19 cellular contexts compared by ENCODE assay signal in the genomic region with DNA sequence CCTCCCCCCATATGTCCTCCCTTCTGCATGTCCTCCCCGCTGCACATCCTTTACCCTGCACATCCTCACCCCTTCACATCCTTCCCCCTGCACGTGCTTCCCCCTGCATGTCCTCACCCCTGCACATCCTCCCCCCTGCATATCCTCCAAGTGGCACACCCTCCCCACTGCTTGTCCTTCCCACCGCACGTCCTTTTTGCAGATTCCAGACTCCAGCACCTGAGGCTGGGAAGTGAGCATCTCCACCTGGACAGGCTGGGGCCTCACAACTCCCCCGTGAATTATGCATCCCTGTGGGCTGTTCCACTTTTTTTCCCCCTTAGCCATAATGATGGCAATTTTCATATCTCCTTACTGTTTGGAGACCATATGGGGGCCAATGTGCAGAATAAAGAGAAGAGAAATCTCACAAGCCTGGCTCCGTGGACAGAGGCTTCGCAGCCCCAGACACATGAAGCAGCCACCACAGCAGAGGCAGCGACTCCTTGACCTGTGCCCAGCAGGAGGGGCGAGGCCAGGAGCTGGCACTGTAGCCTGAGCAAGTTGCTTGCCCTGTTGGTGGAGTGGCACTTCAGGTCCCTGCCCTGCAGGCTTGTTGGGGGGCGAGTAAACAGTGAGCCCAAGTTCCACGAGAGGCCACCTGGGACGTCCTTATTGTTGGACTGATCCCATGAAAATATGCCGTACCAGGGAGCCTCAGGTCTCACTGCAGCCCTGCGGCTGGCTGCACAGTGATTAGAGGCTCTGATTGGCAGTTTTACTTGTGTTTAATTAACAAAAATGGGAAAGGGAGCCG.
"Had no signal": no experiment of that assay in that cellular context is flagged by ENCODE, and none has a peak within 500 bp of the region (broad histone marks: within the 10 kb centered on the region; RNA-seq: fewer than 3 reads in every experiment).

No MANE protein-coding gene starts in this region.

- H3K4me3 ChIP-seq: SJSA1, SK-N-MC had no signal

- H3K4me1 ChIP-seq: SJSA1 had no signal

- H3K9me3 ChIP-seq: SJSA1 had no signal

- H3K27me3 ChIP-seq: SJSA1 had no signal

- H3K36me3 ChIP-seq: SJSA1 had no signal

- H3K27ac ChIP-seq: SJSA1, SK-N-MC had no signal

- DNase-seq: KBM-7, MV-4-11, NCI-H1048, NCI-H1105, NCI-H1417, NCI-H1436 treated with DMSO at 0.1 percent for 48 hours, NCI-H1694, NCI-H187 treated with DMSO at 0.1 percent for 48 hours, NCI-H2029 treated with DMSO at 0.1 percent for 48 hours, NCI-H345, NCI-H446 treated with DMSO at 0.1 percent for 48 hours, NCI-H510A treated with DMSO at 0.1 percent for 48 hours, NCI-H526 treated with DMSO at 0.1 percent for 48 hours, NCI-H774, Right ventricle myocardium superior, RPMI8226, SIG-M5 had no signal
